In the genomic region with DNA sequence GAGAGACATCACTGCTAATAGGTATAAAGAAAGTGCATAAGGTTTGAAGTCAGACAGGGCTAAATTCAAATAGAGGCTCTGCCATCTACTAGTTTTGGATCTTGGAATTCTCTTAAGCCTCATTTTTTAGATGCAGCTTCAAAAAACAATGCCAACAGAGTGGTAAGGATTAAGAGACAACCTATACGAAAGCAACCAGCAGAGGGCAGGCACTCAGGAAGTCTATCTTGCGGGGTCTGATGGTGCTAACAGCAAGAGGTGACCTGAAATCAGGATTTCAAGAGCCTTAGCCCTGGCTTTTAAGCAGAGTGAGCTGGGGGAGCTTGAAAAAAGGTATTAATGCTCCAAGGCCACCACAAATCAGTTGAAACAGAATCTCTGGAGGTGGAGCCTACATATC, we compare ENCODE assay signal across 8 cellular contexts. TPM values are rescaled to one million over a fixed set of nuclear protein-coding genes. Genes with fewer than 3 reads are reported as not detected.
A peak's percentile ranks its signal among the peaks of the same experiment; 100 is the strongest.
DNase-seq lines count a peak whose midpoint lies in the region; ATAC-seq, FAIRE-seq and TF ChIP-seq lines count a peak whose summit lies in the region.

No MANE protein-coding gene starts in this region.

- H3K36me3 Mint-ChIP-seq in CD4-positive, CD25-positive, alpha-beta regulatory T cell, result no peaks in the 10 kb centered on the region
- H3K36me3 Mint-ChIP-seq in HFFc6 (ENCODE audit: low read depth), result peaks cover 21% of the 10 kb centered on the region
- peaks cover 16% of the 10 kb centered on the region for H3K36me3 Mint-ChIP-seq in activated T-helper 2 cell treated with anti-CD3 and anti-CD28 coated beads, Interferon-gamma antibody, Interleukin-2, Interleukin-4, amounts not matched to agents 10 μg/mL and 5 μg/mL and 100 μg/mL, durations not matched to agents 14 hours and 24 hours and 36 hours (ENCODE audit: low read depth)

- peak; percentile 13 to 82 (median 44) for DNase-seq in CD4-positive, CD25-positive, alpha-beta regulatory T cell
- DNase-seq in HFFc6, result peak; percentile 62
- DNase-seq in RCC 7860 (ENCODE audit: low spot score), result peak; percentile 37
- DNase-seq in activated T-helper 2 cell treated with anti-CD3 and anti-CD28 coated beads, Interferon-gamma antibody, Interleukin-2, Interleukin-4, amounts not matched to agents 10 μg/mL and 5 μg/mL and 100 μg/mL, durations not matched to agents 14 hours and 24 hours and 36 hours (ENCODE audit: low spot score), result peak; percentile 45
- DNase-seq in globus pallidus (ENCODE audit: low spot score), result peak; percentile 72
- peak; percentile 77 for DNase-seq in pons (ENCODE audit: low spot score)
- no peak for DNase-seq in HK-2 (ENCODE audit: unreplicated experiment)

- peaks cover 0 to 1% (median 0%) of the 10 kb centered on the region in 7 donors for H3K9me3 Mint-ChIP-seq in CD4-positive, CD25-positive, alpha-beta regulatory T cell
- H3K9me3 Mint-ChIP-seq in HFFc6, result no peaks in the 10 kb centered on the region
- H3K9me3 Mint-ChIP-seq in activated T-helper 2 cell treated with anti-CD3 and anti-CD28 coated beads, Interferon-gamma antibody, Interleukin-2, Interleukin-4, amounts not matched to agents 10 μg/mL and 5 μg/mL and 100 μg/mL, durations not matched to agents 14 hours and 24 hours and 36 hours, result no peaks in the 10 kb centered on the region

- H3K27ac ChIP-seq in CD4-positive, CD25-positive, alpha-beta regulatory T cell (ENCODE audit: insufficient read depth, low read length, poor library complexity, severe bottlenecking), result no peak overlapping the region

- peak; percentile 85 for TF ChIP-seq CTCF in HFFc6 (IDR thresholded peaks at IDR 0.05)

- H3K27me3 Mint-ChIP-seq in CD4-positive, CD25-positive, alpha-beta regulatory T cell, result no peaks in the 10 kb centered on the region
- H3K27me3 Mint-ChIP-seq in HFFc6 (ENCODE audit: insufficient read depth), result peaks cover 2% of the 10 kb centered on the region; the same call in 1 of the 2 replicates
- peaks cover 2% of the 10 kb centered on the region for H3K27me3 Mint-ChIP-seq in activated T-helper 2 cell treated with anti-CD3 and anti-CD28 coated beads, Interferon-gamma antibody, Interleukin-2, Interleukin-4, amounts not matched to agents 10 μg/mL and 5 μg/mL and 100 μg/mL, durations not matched to agents 14 hours and 24 hours and 36 hours (ENCODE audit: low read depth)

- H3K27ac Mint-ChIP-seq in CD4-positive, CD25-positive, alpha-beta regulatory T cell, result peak overlapping the region in 2 of 3 donors; percentile 46 to 56
- no peak overlapping the region for H3K27ac Mint-ChIP-seq in HFFc6
- H3K27ac Mint-ChIP-seq in activated T-helper 2 cell treated with anti-CD3 and anti-CD28 coated beads, Interferon-gamma antibody, Interleukin-2, Interleukin-4, amounts not matched to agents 10 μg/mL and 5 μg/mL and 100 μg/mL, durations not matched to agents 14 hours and 24 hours and 36 hours, result no peak overlapping the region

- peak overlapping the region in 2 of 4 donors; percentile 5 to 10 for H3K4me3 Mint-ChIP-seq in CD4-positive, CD25-positive, alpha-beta regulatory T cell
- H3K4me3 Mint-ChIP-seq in HFFc6, result no peak overlapping the region
- no peak overlapping the region for H3K4me3 Mint-ChIP-seq in activated T-helper 2 cell treated with anti-CD3 and anti-CD28 coated beads, Interferon-gamma antibody, Interleukin-2, Interleukin-4, amounts not matched to agents 10 μg/mL and 5 μg/mL and 100 μg/mL, durations not matched to agents 14 hours and 24 hours and 36 hours (ENCODE audit: low read depth)

- no peaks in the 10 kb centered on the region for H3K9me3 ChIP-seq in CD4-positive, CD25-positive, alpha-beta regulatory T cell (ENCODE audit: control insufficient read depth in 2 of 2, low read length in 2 of 2)

- peaks cover 6 to 40% (median 21%) of the 10 kb centered on the region in 4 donors for H3K4me1 Mint-ChIP-seq in CD4-positive, CD25-positive, alpha-beta regulatory T cell
- peaks cover 30% of the 10 kb centered on the region for H3K4me1 Mint-ChIP-seq in HFFc6 (ENCODE audit: low read depth)
- peaks cover 39% of the 10 kb centered on the region for H3K4me1 Mint-ChIP-seq in activated T-helper 2 cell treated with anti-CD3 and anti-CD28 coated beads, Interferon-gamma antibody, Interleukin-2, Interleukin-4, amounts not matched to agents 10 μg/mL and 5 μg/mL and 100 μg/mL, durations not matched to agents 14 hours and 24 hours and 36 hours (ENCODE audit: low read depth)

- ATAC-seq in CD4-positive, CD25-positive, alpha-beta regulatory T cell (ENCODE audit: low read depth in 2 of 2), result peak; percentile 53 to 59
- no peak for ATAC-seq in GM21786 (IDR thresholded peaks at IDR 0.05; ENCODE audit: unreplicated experiment)

- H3K4me1 ChIP-seq in CD4-positive, CD25-positive, alpha-beta regulatory T cell (ENCODE audit: control insufficient read depth, insufficient read depth, low read length, poor library complexity, severe bottlenecking), result peaks cover 21% of the 10 kb centered on the region

- H3K27me3 ChIP-seq in CD4-positive, CD25-positive, alpha-beta regulatory T cell (ENCODE audit: control insufficient read depth, insufficient read depth, low read length), result no peaks in the 10 kb centered on the region

- FAIRE-seq in RCC 7860 (lab: Jason Lieb, UNC), result no peak

- no peak overlapping the region for H3K4me3 ChIP-seq in CD4-positive, CD25-positive, alpha-beta regulatory T cell (ENCODE audit: low read depth, low read length)

- H3K36me3 ChIP-seq in CD4-positive, CD25-positive, alpha-beta regulatory T cell (ENCODE audit: control insufficient read depth, insufficient read depth, low read length), result no peaks in the 10 kb centered on the region

- intact Hi-C loops in activated T-helper 2 cell treated with anti-CD3 and anti-CD28 coated beads, Interferon-gamma antibody, Interleukin-2, Interleukin-4, amounts not matched to agents 10 μg/mL and 5 μg/mL and 100 μg/mL, durations not matched to agents 14 hours and 24 hours and 36 hours (cut with micrococcal nuclease), result loop anchor here (2.0 to 5.0 kb wide), 2 partner anchors 165 to 245 kb away; no protein-coding TSS in a partner anchor

RNA-seq across cellular contexts. Expression of gene LDHAL6B, which starts 40.7 kb away (rescaled TPM):
- total RNA-seq in CD4-positive, CD25-positive, alpha-beta regulatory T cell, result not detected
- polyA plus RNA-seq in CD4-positive, CD25-positive, alpha-beta regulatory T cell, result not detected
- total RNA-seq in HFFc6 (2021; fragmentation: NEBNext Ultra II Directional; extraction: Animal tissue kit (Norgen Biotek cat#: 25700)), result not detected
- total RNA-seq in activated T-helper 2 cell treated with anti-CD3 and anti-CD28 coated beads, Interferon-gamma antibody, Interleukin-2, Interleukin-4, amounts not matched to agents 10 μg/mL and 5 μg/mL and 100 μg/mL, durations not matched to agents 14 hours and 24 hours and 36 hours, result not detected in 2 replicates

Comparison
In these comparisons a context has a peak if more than half of its experiments do, and no peak if none do; other contexts are left out.
1. H3K27ac Mint-ChIP-seq: peak in CD4-positive, CD25-positive, alpha-beta regulatory T cell (2 of 3); none in HFFc6 (single experiment) and activated T-helper 2 cell treated with anti-CD3 and anti-CD28 coated beads, Interferon-gamma antibody, Interleukin-2, Interleukin-4, amounts not matched to agents 10 μg/mL and 5 μg/mL and 100 μg/mL, durations not matched to agents 14 hours and 24 hours and 36 hours (single experiment).